In genomic region chr11:32829680-32830412, GRCh38 we compare ENCODE assay signal across 9 cellular contexts. TPM values are rescaled to one million over a fixed set of nuclear protein-coding genes. Genes with fewer than 3 reads are reported as not detected.
A peak's percentile ranks its signal among the peaks of the same experiment; 100 is the strongest.
DNase-seq lines count a peak whose midpoint lies in the region; ATAC-seq, FAIRE-seq and TF ChIP-seq lines count a peak whose summit lies in the region.
"Had no signal": no experiment of that assay in that cellular context is flagged by ENCODE, and none has a peak within 500 bp of the region (broad histone marks: within the 10 kb centered on the region; RNA-seq: fewer than 3 reads in every experiment).

Gene PRRG4, plus strand, starts transcription at chr11:32829927. Its CDS starts 603 bp downstream, at chr11:32830530.

- peak within 1 kb of the TSS; percentile 77 for H3K27ac Mint-ChIP-seq in activated T-helper 17 cell treated with anti-CD3 and anti-CD28 coated beads, Interleukin-2, amount 50 U/mL, for 72 hours

- no peak for FAIRE-seq in pancreas (lab: Jason Lieb, UNC)
- FAIRE-seq: TTC549 had no signal

- 0 to 1% methylated on average over 63 to 85 of the region's 85 CpGs for WGBS in pancreas, 2 donors

- peaks cover 14% of the 10 kb centered on the region for H3K4me1 ChIP-seq in BLaER1
- H3K4me1 ChIP-seq in cardiac muscle cell (ENCODE audit: low read depth) = no peaks in the 10 kb centered on the region
- peaks cover 0 to 7% (median 0%) of the 10 kb centered on the region in 3 donors for H3K4me1 ChIP-seq in pancreas

- TF ChIP-seq CTCF in cardiac muscle cell (IDR thresholded peaks at IDR 0.05; ENCODE audit: low read depth, low read length) = no peak
- TF ChIP-seq CTCF in pancreas (IDR thresholded peaks at IDR 0.05) = no peak

- peak within 1 kb of the TSS; percentile 91 for H3K4me2 ChIP-seq in BLaER1

- no peaks in the 10 kb centered on the region for H3K36me3 Mint-ChIP-seq in activated T-helper 17 cell treated with anti-CD3 and anti-CD28 coated beads, Interleukin-2, amount 50 U/mL, for 72 hours (ENCODE audit: low read depth)

- H3K4me3 Mint-ChIP-seq in activated T-helper 17 cell treated with anti-CD3 and anti-CD28 coated beads, Interleukin-2, amount 50 U/mL, for 72 hours = peak within 1 kb of the TSS; percentile 84

- H3K9me3 ChIP-seq in BLaER1 = no peaks in the 10 kb centered on the region
- H3K9me3 ChIP-seq in cardiac muscle cell (ENCODE audit: low read depth) = no peaks in the 10 kb centered on the region
- no peaks in the 10 kb centered on the region for H3K9me3 ChIP-seq in pancreas

- no peaks in the 10 kb centered on the region for H4K20me1 ChIP-seq in BLaER1

- H3K27me3 ChIP-seq in BLaER1 = peaks cover 27% of the 10 kb centered on the region
- peaks cover 54% of the 10 kb centered on the region for H3K27me3 ChIP-seq in cardiac muscle cell
- H3K27me3 ChIP-seq in pancreas = no peaks in the 10 kb centered on the region

- H3K27me3 Mint-ChIP-seq in activated T-helper 17 cell treated with anti-CD3 and anti-CD28 coated beads, Interleukin-2, amount 50 U/mL, for 72 hours = peaks cover 31% of the 10 kb centered on the region

- ATAC-seq in GM18867 (IDR thresholded peaks at IDR 0.05; ENCODE audit: unreplicated experiment) (peak; percentile 91), HG02981 (IDR thresholded peaks at IDR 0.05; ENCODE audit: unreplicated experiment) (peak; percentile 66), pancreas (peak; percentile 95 to 97 (median 96))
- peak; percentile 86 for ATAC-seq in activated T-helper 17 cell treated with anti-CD3 and anti-CD28 coated beads, Interleukin-2, amount 50 U/mL, for 72 hours (replicated peaks)

- peak within 1 kb of the TSS; percentile 68 for H3K9ac ChIP-seq in BLaER1

- H3K9me3 Mint-ChIP-seq in activated T-helper 17 cell treated with anti-CD3 and anti-CD28 coated beads, Interleukin-2, amount 50 U/mL, for 72 hours = no peaks in the 10 kb centered on the region

- H3K27ac ChIP-seq in BLaER1 (no peak within 1 kb of the TSS), cardiac muscle cell (no peak within 1 kb of the TSS), pancreas (peak within 1 kb of the TSS; percentile 76 to 95 (median 86))

- intact Hi-C loops in pancreas (cut with DNase I) = no loop called here

- H3K4me3 ChIP-seq in BLaER1 (peak within 1 kb of the TSS; percentile 71), cardiac muscle cell (peak within 1 kb of the TSS; percentile 33), pancreas (peak within 1 kb of the TSS; percentile 66 to 85 (median 75))

- H3K4me1 Mint-ChIP-seq in activated T-helper 17 cell treated with anti-CD3 and anti-CD28 coated beads, Interleukin-2, amount 50 U/mL, for 72 hours = peaks cover 4% of the 10 kb centered on the region

- H3K36me3 ChIP-seq in BLaER1 (no peaks in the 10 kb centered on the region), cardiac muscle cell (no peaks in the 10 kb centered on the region), pancreas (no peaks in the 10 kb centered on the region)

- DNase-seq in NCI-H2171 treated with DMSO at 0.1 percent for 48 hours (lab: John Stamatoyannopoulos, UW) = peak; percentile 65
- DNase-seq in cardiac muscle cell (ENCODE audit: low read depth in 1 of 2, low spot score in 1 of 2) = peak; percentile 57 to 62
- DNase-seq in pancreas = peak; percentile 58 to 88 (median 77)
- no peak for DNase-seq in NCI-H1694 (lab: John Stamatoyannopoulos, UW)

RNA-seq across cellular contexts. Expression of gene PRRG4, which starts in this region (rescaled TPM):
- under 1 TPM; 0.42 to 0.52 TPM for total RNA-seq in activated T-helper 17 cell treated with anti-CD3 and anti-CD28 coated beads, Interleukin-2, amount 50 U/mL, for 72 hours
- not detected in 2 replicates for total RNA-seq in cardiac muscle cell
- polyA plus RNA-seq in cardiac muscle cell = not detected in 2 replicates
- 1 to 10 TPM; 1.6 to 7.3 (median 2.0) TPM for total RNA-seq in pancreas
- polyA plus RNA-seq in pancreas = 1 to 10 TPM; 1.3 to 2.7 TPM

Comparison
In these comparisons a context has a peak if more than half of its experiments do, and no peak if none do; other contexts are left out.
1. Peak in ATAC-seq in activated T-helper 17 cell treated with anti-CD3 and anti-CD28 coated beads, Interleukin-2, amount 50 U/mL, for 72 hours; RNA of the gene not detected or under 1 TPM.
2. Peak in DNase-seq and H3K4me3 ChIP-seq in cardiac muscle cell; RNA of the gene not detected or under 1 TPM.
3. H3K27ac ChIP-seq: peak in pancreas (4 of 4); none in BLaER1 (single experiment) and cardiac muscle cell (single experiment).
4. Peak in every context shown above with its lines, with median percentiles within 50 percentile points of each other: H3K4me3 ChIP-seq and ATAC-seq.